In genomic region chr2:239642406-239643004, GRCh38 we compare ENCODE assay signal across 20 cellular contexts.
DNase-seq lines count a peak whose midpoint lies in the region; ATAC-seq, FAIRE-seq and TF ChIP-seq lines count a peak whose summit lies in the region.
"Had no signal": no experiment of that assay in that cellular context is flagged by ENCODE, and none has a peak within 500 bp of the region (broad histone marks: within the 10 kb centered on the region; RNA-seq: fewer than 3 reads in every experiment).

No MANE protein-coding gene starts in this region.

- no peaks in the 10 kb centered on the region for H3K4me1 ChIP-seq in neuronal stem cell (ENCODE audit: control insufficient read depth in 2 of 2, insufficient read depth in 1 of 2, low read depth in 1 of 2, low read length in 2 of 2)
- H3K4me1 ChIP-seq: BLaER1, SJSA1 had no signal

- peaks cover 6% of the 10 kb centered on the region for H3K4me1 Mint-ChIP-seq in T-helper 17 cell
- H3K4me1 Mint-ChIP-seq in activated CD4-positive, alpha-beta T cell treated with anti-CD3 and anti-CD28 coated beads, Interleukin-2, amount 10 ng/mL, durations not matched to agents 24 days and 14 days: no peaks in the 10 kb centered on the region

- H3K4ac ChIP-seq in neuronal stem cell (ENCODE audit: low read length): no peak overlapping the region

- H3K27me3 ChIP-seq in neuronal stem cell (ENCODE audit: control insufficient read depth in 3 of 3, insufficient read depth in 3 of 3, low read depth in 1 of 3, low read length in 3 of 3): peaks cover 0 to 8% (median 0%) of the 10 kb centered on the region in 3 experiments
- H3K27me3 ChIP-seq: BLaER1, SJSA1 had no signal

- peaks cover 0 to 2% of the 10 kb centered on the region in 2 donors for H3K36me3 ChIP-seq in neuronal stem cell (replicated peaks in 1 of 2; ENCODE audit: control insufficient read depth in 2 of 2, insufficient read depth in 2 of 2, low read length in 2 of 2)
- H3K36me3 ChIP-seq: BLaER1, SJSA1 had no signal

- H3K4me3 ChIP-seq in coronary artery (no peak overlapping the region), neuronal stem cell (ENCODE audit: low read length in 2 of 2) (peak overlapping the region in 1 of 2 donors; percentile 72)
- H3K4me3 ChIP-seq: BLaER1, SJSA1 had no signal

- H3K27ac ChIP-seq in coronary artery (no peak overlapping the region), neuronal stem cell (replicated peaks; ENCODE audit: low read length) (no peak overlapping the region)
- H3K27ac ChIP-seq: BLaER1, SJSA1 had no signal

- ATAC-seq in T-helper 17 cell (no peak), GM21529 (IDR thresholded peaks at IDR 0.05; ENCODE audit: unreplicated experiment) (no peak)
- ATAC-seq: Right ventricle myocardium inferior had no signal

- no peak overlapping the region for H2BK5ac ChIP-seq in neuronal stem cell (ENCODE audit: low read length)

- no peak overlapping the region for H3K18ac ChIP-seq in neuronal stem cell (ENCODE audit: low read length)

- peaks cover 8% of the 10 kb centered on the region in 2 donors for H3K9me3 ChIP-seq in neuronal stem cell (replicated peaks in 1 of 2; ENCODE audit: control insufficient read depth in 2 of 2, insufficient read depth in 1 of 2, low read depth in 1 of 2, low read length in 2 of 2)
- no peaks in the 10 kb centered on the region for H3K9me3 ChIP-seq in T-helper 17 cell (ENCODE audit: control insufficient read depth, low read length, poor library complexity, severe bottlenecking)
- H3K9me3 ChIP-seq: BLaER1, SJSA1 had no signal

- H3K27me3 Mint-ChIP-seq in T-helper 17 cell: peaks cover 6% of the 10 kb centered on the region
- H3K27me3 Mint-ChIP-seq in activated CD4-positive, alpha-beta T cell treated with anti-CD3 and anti-CD28 coated beads, Interleukin-2, amount 10 ng/mL, durations not matched to agents 24 days and 14 days: no peaks in the 10 kb centered on the region
- H3K27me3 Mint-ChIP-seq: CD4-positive, alpha-beta T cell had no signal

- H3K9me3 Mint-ChIP-seq in activated CD4-positive, alpha-beta T cell treated with anti-CD3 and anti-CD28 coated beads, Interleukin-2, amount 10 ng/mL, durations not matched to agents 24 days and 14 days: no peaks in the 10 kb centered on the region
- H3K9me3 Mint-ChIP-seq: CD4-positive, alpha-beta T cell; IgD-negative memory B cell had no signal

- no peak overlapping the region for H3K9ac ChIP-seq in neuronal stem cell (ENCODE audit: low read depth, low read length, poor library complexity)
- H3K9ac ChIP-seq: BLaER1 had no signal

- no peak overlapping the region for H3K4me2 ChIP-seq in neuronal stem cell (ENCODE audit: insufficient read depth, low read length, poor library complexity, severe bottlenecking)
- H3K4me2 ChIP-seq: BLaER1 had no signal

- intact Hi-C loops in activated CD4-positive, alpha-beta T cell treated with anti-CD3 and anti-CD28 coated beads, Interleukin-2, amount 10 ng/mL, durations not matched to agents 24 days and 14 days (cut with micrococcal nuclease): no loop called here

- H2BK12ac ChIP-seq in neuronal stem cell (ENCODE audit: low read length): no peak overlapping the region

- FAIRE-seq in GM12892 (lab: Jason Lieb, UNC) (peak; percentile 70), HTR-8/SVneo (lab: Jason Lieb, UNC) (peak; percentile 100)

- H3K36me3 Mint-ChIP-seq in T-helper 17 cell (ENCODE audit: low read depth): no peaks in the 10 kb centered on the region
- H3K36me3 Mint-ChIP-seq in activated CD4-positive, alpha-beta T cell treated with anti-CD3 and anti-CD28 coated beads, Interleukin-2, amount 10 ng/mL, durations not matched to agents 24 days and 14 days (ENCODE audit: low read depth): no peaks in the 10 kb centered on the region
- H3K36me3 Mint-ChIP-seq: IgD-negative memory B cell had no signal

- no peaks in the 10 kb centered on the region for H3K79me1 ChIP-seq in neuronal stem cell (ENCODE audit: low read depth, low read length)

- H4K8ac ChIP-seq in neuronal stem cell (ENCODE audit: low read depth, low read length): peak overlapping the region; percentile 48

- TF ChIP-seq CTCF in coronary artery (IDR thresholded peaks at IDR 0.05): no peak

- 80 to 100% methylated on average over 3 of the region's 3 CpGs for WGBS in neuronal stem cell (ENCODE audit: extremely low coverage in 2 of 2, insufficient read length in 2 of 2, insufficient replicate concordance in 1 of 2), 2 donors

- H3K23ac ChIP-seq in neuronal stem cell (ENCODE audit: low read depth, low read length, poor library complexity): no peak overlapping the region

- H4K91ac ChIP-seq in neuronal stem cell (ENCODE audit: low read depth, low read length, poor library complexity): peak overlapping the region; percentile 38

- no peak overlapping the region for H2BK15ac ChIP-seq in neuronal stem cell (ENCODE audit: low read length)

- no peak overlapping the region for H3K4me3 Mint-ChIP-seq in T-helper 17 cell
- no peak overlapping the region for H3K4me3 Mint-ChIP-seq in activated CD4-positive, alpha-beta T cell treated with anti-CD3 and anti-CD28 coated beads, Interleukin-2, amount 10 ng/mL, durations not matched to agents 24 days and 14 days
- H3K4me3 Mint-ChIP-seq: CD4-positive, alpha-beta T cell; IgD-negative memory B cell had no signal

- no peak for TF ChIP-seq POLR2A in GM12892 (IDR thresholded peaks at IDR 0.05; ENCODE audit: low read depth, low read length)

- no peak overlapping the region for H3K27ac Mint-ChIP-seq in T-helper 17 cell
- no peak overlapping the region for H3K27ac Mint-ChIP-seq in activated CD4-positive, alpha-beta T cell treated with anti-CD3 and anti-CD28 coated beads, Interleukin-2, amount 10 ng/mL, durations not matched to agents 24 days and 14 days
- H3K27ac Mint-ChIP-seq: CD4-positive, alpha-beta T cell; IgD-negative memory B cell had no signal

- H2AK5ac ChIP-seq in neuronal stem cell (ENCODE audit: low read depth, low read length): no peak overlapping the region

- H3K14ac ChIP-seq in neuronal stem cell (ENCODE audit: low read length): peak overlapping the region; percentile 76

- no peak overlapping the region for H2BK120ac ChIP-seq in neuronal stem cell (ENCODE audit: low read depth, low read length)

- no peak for DNase-seq in GM12892 (ENCODE audit: insufficient read length)
- DNase-seq in HTR-8/SVneo (ENCODE audit: insufficient read length, low spot score): no peak
- DNase-seq in coronary artery (ENCODE audit: low spot score): peak; percentile 21
- no peak for DNase-seq in neuronal stem cell (ENCODE audit: low spot score)
- DNase-seq in T-helper 17 cell: no peak
- DNase-seq in glomerular visceral epithelial cell (ENCODE audit: extremely low spot score): no peak
- no peak for DNase-seq in activated CD4-positive, alpha-beta T cell treated with anti-CD3 and anti-CD28 coated beads, Interleukin-2, amount 10 ng/mL, durations not matched to agents 24 days and 14 days
- DNase-seq: CD4-positive, alpha-beta T cell; COR-L47; DMS79; Karpas-422; MV-4-11; NCI-H1694 treated with DMSO at 0.1 percent for 48 hours; NCI-H446; NCI-H526 had no signal

- H2AFZ ChIP-seq in neuronal stem cell (ENCODE audit: low read length): no peak overlapping the region
